Comparison of ENCODE assay signal across 8 cellular contexts in genomic region chr9:101398335-101398929, GRCh38. TPM values are rescaled to one million over a fixed set of nuclear protein-coding genes. Genes with fewer than 3 reads are reported as not detected.
DNase-seq lines count a peak whose midpoint lies in the region; ATAC-seq and TF ChIP-seq lines count a peak whose summit lies in the region.

MRPL50 (minus strand) TSS chr9:101398618; CDS start chr9:101398592, 26 bp downstream.
ZNF189 (plus strand) TSS chr9:101398851; CDS start chr9:101399157, 306 bp downstream.

- H3K27me3 ChIP-seq in SK-N-SH (ENCODE audit: insufficient read depth) (no peaks in the 10 kb centered on the region), testis (no peaks in the 10 kb centered on the region)

- peak within 1 kb of the TSS; percentile 85 for H3K9ac ChIP-seq in SK-N-SH

- TF ChIP-seq POLR2A in testis (IDR thresholded peaks at IDR 0.05), result no peak

- no peak for TF ChIP-seq EP300 in SK-N-SH (IDR thresholded peaks at IDR 0.05; ENCODE audit: borderline replicate concordance in 1 of 2, low read depth in 1 of 2, low read length in 1 of 2)

- under 1% methylated on average over 28 of the region's 37 CpGs for WGBS in SK-N-SH (ENCODE audit: low lambda C conversion rate)
- 0% methylated on average over 33 to 37 of the region's 37 CpGs for WGBS in testis, 2 donors

- H3K36me3 ChIP-seq in SK-N-SH (replicated peaks in 1 of 2; ENCODE audit: control insufficient read depth in 1 of 2, insufficient read depth in 2 of 2, low read length in 1 of 2) (peaks cover 39 to 60% of the 10 kb centered on the region in 2 experiments), testis (ENCODE audit: low read depth, missing control alignments) (peaks cover 4% of the 10 kb centered on the region)

- H3K9me3 Mint-ChIP-seq in activated naive CD4-positive, alpha-beta T cell treated with anti-CD3 and anti-CD28 coated beads, Interleukin-2, amount 50 U/mL, for 72 hours, result peaks cover 11 to 38% of the 10 kb centered on the region in 2 donors

- peak within 1 kb of the TSS; percentile 93 to 99 for H3K27ac Mint-ChIP-seq in activated naive CD4-positive, alpha-beta T cell treated with anti-CD3 and anti-CD28 coated beads, Interleukin-2, amount 50 U/mL, for 72 hours

- H3K4me3 ChIP-seq in SK-N-SH (ENCODE audit: low read depth in 2 of 2, low read length in 1 of 2) (peak within 1 kb of the TSS; percentile 79 to 88), testis (peak within 1 kb of the TSS; percentile 78)

- TF ChIP-seq CTCF in SK-N-SH (IDR thresholded peaks at IDR 0.05), result no peak
- TF ChIP-seq CTCF in omental fat pad (IDR thresholded peaks at IDR 0.05), result no peak
- TF ChIP-seq CTCF in testis (IDR thresholded peaks at IDR 0.05), result no peak

- no peaks in the 10 kb centered on the region for H3F3A ChIP-seq in SK-N-SH (replicated peaks; ENCODE audit: insufficient read depth)

- H3K4me1 ChIP-seq in SK-N-SH (ENCODE audit: control insufficient read depth in 1 of 2, insufficient read depth in 2 of 2, low read depth in 1 of 2, low read length in 1 of 2) (peaks cover 7% of the 10 kb centered on the region in 2 experiments; a peak in 2 of 4 replicates), testis (peaks cover 13% of the 10 kb centered on the region)

- no peaks in the 10 kb centered on the region for H3K9me2 ChIP-seq in SK-N-SH

- H3K36me3 Mint-ChIP-seq in activated naive CD4-positive, alpha-beta T cell treated with anti-CD3 and anti-CD28 coated beads, Interleukin-2, amount 50 U/mL, for 72 hours, result peaks cover 67 to 77% of the 10 kb centered on the region in 2 donors

- peak; percentile 98 for ATAC-seq in HG02571 (IDR thresholded peaks at IDR 0.05; ENCODE audit: unreplicated experiment)
- peak; percentile 95 for ATAC-seq in activated naive CD4-positive, alpha-beta T cell treated with anti-CD3 and anti-CD28 coated beads, Interleukin-2, amount 50 U/mL, for 72 hours
- peak; percentile 100 for ATAC-seq in omental fat pad (ENCODE audit: low FRiP score)

- TF ChIP-seq RAD21 in SK-N-SH (IDR thresholded peaks at IDR 0.05; ENCODE audit: low read length), result no peak

- H2AFZ ChIP-seq in SK-N-SH (ENCODE audit: low read depth), result peak within 1 kb of the TSS; percentile 83

- CTCF ChIA-PET in SK-N-SH (lab: Yijun Ruan, JAX), result interaction anchor here (0.8 to 2.3 kb wide), 7 partner anchors 10 to 135 kb away, joined by 3 to 15 read pairs (median 3); partner anchors contain the start of gene RNF20

- no peaks in the 10 kb centered on the region for H4K20me1 ChIP-seq in SK-N-SH (ENCODE audit: insufficient read depth)

- peak within 1 kb of the TSS; percentile 94 for H3K4me2 ChIP-seq in SK-N-SH

- H3K27ac ChIP-seq in SK-N-SH (ENCODE audit: low read depth in 2 of 2, low read length in 1 of 2) (peak within 1 kb of the TSS; percentile 74 to 78), testis (peak within 1 kb of the TSS; percentile 94 to 95)

- H3K9me3 ChIP-seq in SK-N-SH, result 0 out of 2 replicates have a peak, but pooled peaks cover under 1% of the 10 kb centered on the region
- H3K9me3 ChIP-seq in testis, result no peaks in the 10 kb centered on the region

- POLR2A ChIA-PET in SK-N-SH (lab: Yijun Ruan, JAX), result interaction anchor here (0.7 to 1.0 kb wide), 3 partner anchors 12 to 166 kb away, joined by 3 to 4 read pairs (median 3); no protein-coding TSS in a partner anchor

- H3K79me2 ChIP-seq in SK-N-SH (ENCODE audit: insufficient read depth), result peaks cover 86% of the 10 kb centered on the region

- intact Hi-C loops in testis (cut with DNase I; ENCODE audit: low total_unique reads), result no loop called here

- peak; percentile 98 for DNase-seq in GM04504 (ENCODE audit: low read depth)
- DNase-seq in NCI-H1048 (lab: John Stamatoyannopoulos, UW), result peak; percentile 93
- DNase-seq in SK-N-SH, result peak; percentile 86
- DNase-seq in activated naive CD4-positive, alpha-beta T cell treated with anti-CD3 and anti-CD28 coated beads, Interleukin-2, amount 50 U/mL, for 72 hours (ENCODE audit: low spot score in 2 of 2), result peak; percentile 87 to 96
- DNase-seq in glomerular visceral epithelial cell (ENCODE audit: extremely low spot score), result peak; percentile 99
- DNase-seq in omental fat pad (ENCODE audit: low spot score), result peak; percentile 95
- DNase-seq in testis, result peak; percentile 100

TF ChIP-seq in SK-N-SH, 30 proteins besides CTCF, POLR2A, EP300 and RAD21 (continues in another document):
- TF ChIP-seq SMC3 (IDR thresholded peaks at IDR 0.05; ENCODE audit: low read depth, low read length), result no peak
- peak; percentile 75 for TF ChIP-seq GABPA (IDR thresholded peaks at IDR 0.05; ENCODE audit: low read depth)
- TF ChIP-seq TEAD4 (IDR thresholded peaks at IDR 0.05; ENCODE audit: borderline replicate concordance, insufficient read depth), result no peak
- peak; percentile 75 for TF ChIP-seq MXI1 (IDR thresholded peaks at IDR 0.05; ENCODE audit: low read depth, low read length)
- peak; percentile 5; the same call in 1 of the 2 replicates for TF ChIP-seq SIN3A (IDR thresholded peaks at IDR 0.05; ENCODE audit: borderline replicate concordance, low read depth, low read length)
- peak; percentile 68 for TF ChIP-seq TAF1 (IDR thresholded peaks at IDR 0.05; ENCODE audit: borderline replicate concordance, low read depth, low read length)
- peak; percentile 88 for TF ChIP-seq RFX5 (IDR thresholded peaks at IDR 0.05; ENCODE audit: low read length)
- no peak for TF ChIP-seq GATA2 (CRISPR knock-in tag; IDR thresholded peaks at IDR 0.05)
- TF ChIP-seq JUND (IDR thresholded peaks at IDR 0.05), result no peak
- TF ChIP-seq FOXJ3 (CRISPR knock-in tag; IDR thresholded peaks at IDR 0.05), result no peak
- TF ChIP-seq EZH2phosphoT487 (IDR thresholded peaks at IDR 0.05; ENCODE audit: borderline replicate concordance, low read depth), result no peak
- TF ChIP-seq USF1 (IDR thresholded peaks at IDR 0.05; ENCODE audit: borderline replicate concordance, low read depth), result no peak
- 0 out of 2 replicates have a peak, but pooled peaks have one; percentile 25 for TF ChIP-seq NRF1 (IDR thresholded peaks at IDR 0.05; ENCODE audit: low read depth, low read length)
- peak; percentile 59 for TF ChIP-seq MAX (IDR thresholded peaks at IDR 0.05; ENCODE audit: low read depth)
- peak; percentile 96 for TF ChIP-seq CHD2 (IDR thresholded peaks at IDR 0.05; ENCODE audit: low read length, partially characterized antibody)
- 0 out of 2 replicates have a peak, but pooled peaks have one; percentile 15 for TF ChIP-seq REST (IDR thresholded peaks at IDR 0.05; ENCODE audit: low read depth, low read length)

RNA-seq across cellular contexts. Expression of gene MRPL50, which starts in this region (rescaled TPM):
- polyA plus RNA-seq in SK-N-SH (2012; rRNA removed) (6.3 and 8.6 TPM in 2 replicates), testis (ENCODE audit: insufficient read depth, low read depth, low replicate concordance) (10.5 TPM)
- polyA plus RNA-seq in SK-N-SH (2012; cell fraction: cytosol; rRNA removed), result 10.9 and 15.2 TPM in 2 replicates
- 1.8 and 3.9 TPM in 2 replicates for polyA plus RNA-seq in SK-N-SH (2012; cell fraction: nucleus; rRNA removed)
- 10 to 100 TPM in 1 of 2 donors, 1 to 10 TPM in 1; 9.5 to 14.1 TPM for total RNA-seq in activated naive CD4-positive, alpha-beta T cell treated with anti-CD3 and anti-CD28 coated beads, Interleukin-2, amount 50 U/mL, for 72 hours
- total RNA-seq in omental fat pad (10 to 100 TPM in 3 of 4 donors, 1 to 10 TPM in 1; 9.9 to 13.7 (median 12.6) TPM), testis (10 to 100 TPM; 15.4 to 18.3 TPM)

RNA-seq across cellular contexts. Expression of gene ZNF189, which starts in this region (rescaled TPM):
- polyA plus RNA-seq in SK-N-SH (2012; rRNA removed), result 2.9 and 3.4 TPM in 2 replicates
- 3.5 and 4.1 TPM in 2 replicates for polyA plus RNA-seq in SK-N-SH (2012; cell fraction: cytosol; rRNA removed)
- 4.0 and 10.6 TPM in 2 replicates for polyA plus RNA-seq in SK-N-SH (2012; cell fraction: nucleus; rRNA removed)
- 10 to 100 TPM in 1 of 2 donors, 1 to 10 TPM in 1; 8.8 to 10.5 TPM for total RNA-seq in activated naive CD4-positive, alpha-beta T cell treated with anti-CD3 and anti-CD28 coated beads, Interleukin-2, amount 50 U/mL, for 72 hours
- 10 to 100 TPM; 17.0 to 29.2 (median 21.0) TPM for total RNA-seq in omental fat pad
- total RNA-seq in testis, result 10 to 100 TPM; 32.6 to 42.8 TPM
- polyA plus RNA-seq in testis (ENCODE audit: insufficient read depth, low read depth, low replicate concordance), result 24.0 TPM

Comparison
In these comparisons a context has a peak if more than half of its experiments do, and no peak if none do; other contexts are left out.
1. Peak in every context shown above with its lines: DNase-seq, ATAC-seq, H3K4me3 ChIP-seq and H3K27ac ChIP-seq.